ENCODE assay signal across 1 cellular context in genomic region chr9:92669890-92670708, GRCh38.
TF ChIP-seq lines count a peak whose summit lies in the region.

Gene IPPK (minus strand): TSS chr9:92670131. CDS start chr9:92669988, 143 bp downstream.

TF ChIP-seq in HepG2, 621 proteins besides CTCF, POLR2A, EP300 and RAD21 (continued from another document and continues in another):
- TF ChIP-seq POLR2G (IDR thresholded peaks at IDR 0.05; ENCODE audit: low read depth, low read length) (peak; percentile 93), DBP (CRISPR knock-in tag; IDR thresholded peaks at IDR 0.05; ENCODE audit: not compliant biosample characterization) (no peak), ZBTB44 (CRISPR knock-in tag; IDR thresholded peaks at IDR 0.05) (no peak), SALL2 (CRISPR knock-in tag; IDR thresholded peaks at IDR 0.05) (no peak), PAF1 (CRISPR knock-in tag; IDR thresholded peaks at IDR 0.05) (no peak), HDAC6 (IDR thresholded peaks at IDR 0.05; ENCODE audit: low read depth, low read length) (no peak), SALL1 (CRISPR knock-in tag; IDR thresholded peaks at IDR 0.05) (peak; percentile 77), AGO2 (optimal IDR thresholded peaks at IDR 0.05; ENCODE audit: low read depth, low read length) (no peak), PATZ1 (CRISPR knock-in tag; IDR thresholded peaks at IDR 0.05) (peak; percentile 86), RXRA (CRISPR knock-in tag; IDR thresholded peaks at IDR 0.05) (peak; percentile 82), ZNF180 (CRISPR knock-in tag; IDR thresholded peaks at IDR 0.05; ENCODE audit: borderline replicate concordance, low read depth) (no peak), SRSF1 (optimal IDR thresholded peaks at IDR 0.05; ENCODE audit: low read depth, low read length) (peak; percentile 26), PRPF4 (IDR thresholded peaks at IDR 0.05; ENCODE audit: low read depth, low read length, poor library complexity, severe bottlenecking) (no peak), KLF16 (CRISPR knock-in tag; IDR thresholded peaks at IDR 0.05) (no peak), TFE3 (CRISPR knock-in tag; IDR thresholded peaks at IDR 0.05) (0 out of 2 replicates have a peak, but pooled peaks have one; percentile 51), KLF12 (CRISPR knock-in tag; IDR thresholded peaks at IDR 0.05; ENCODE audit: borderline replicate concordance) (peak; percentile 51; the same call in 1 of the 2 replicates), JUN (CRISPR knock-in tag; IDR thresholded peaks at IDR 0.05) (no peak), ZNF260 (CRISPR knock-in tag; IDR thresholded peaks at IDR 0.05; ENCODE audit: borderline replicate concordance, low read depth) (no peak), ZNF546 (CRISPR knock-in tag; conservative IDR thresholded peaks at IDR 0.05) (no peak), TGIF2 (CRISPR knock-in tag; IDR thresholded peaks at IDR 0.05) (peak; percentile 72), ZMYM2 (CRISPR knock-in tag; IDR thresholded peaks at IDR 0.05) (no peak), ZBTB7A (CRISPR knock-in tag; IDR thresholded peaks at IDR 0.05) (peak; percentile 35; the same call in 1 of the 2 replicates), RCOR2 (CRISPR knock-in tag; IDR thresholded peaks at IDR 0.05) (no peak), KLF13 (CRISPR knock-in tag; IDR thresholded peaks at IDR 0.05) (no peak), GPN1 (CRISPR knock-in tag; IDR thresholded peaks at IDR 0.05; ENCODE audit: borderline replicate concordance) (no peak), ZNF33A (CRISPR knock-in tag; IDR thresholded peaks at IDR 0.05; ENCODE audit: borderline replicate concordance) (no peak), POLR2AphosphoS5 (IDR thresholded peaks at IDR 0.05; ENCODE audit: low read depth, low read length) (peak; percentile 82), CBX1 (IDR thresholded peaks at IDR 0.05; ENCODE audit: low read depth) (peak; percentile 55), CBFB (CRISPR knock-in tag; IDR thresholded peaks at IDR 0.05) (0 out of 2 replicates have a peak, but pooled peaks have one; percentile 71), ZNF367 (CRISPR knock-in tag; IDR thresholded peaks at IDR 0.05; ENCODE audit: borderline replicate concordance) (no peak), ZNF883 (CRISPR knock-in tag; IDR thresholded peaks at IDR 0.05; ENCODE audit: not compliant biosample characterization) (peak; percentile 72), ZNF335 (CRISPR knock-in tag; IDR thresholded peaks at IDR 0.05) (peak; percentile 21; the same call in 1 of the 2 replicates), ZNF326 (CRISPR knock-in tag; IDR thresholded peaks at IDR 0.05; ENCODE audit: borderline replicate concordance) (no peak), TARDBP (CRISPR knock-in tag; IDR thresholded peaks at IDR 0.05) (peak; percentile 41; the same call in 1 of the 2 replicates), HMG20B (CRISPR knock-in tag; conservative IDR thresholded peaks at IDR 0.05) (no peak), ATM (IDR thresholded peaks at IDR 0.05; ENCODE audit: borderline replicate concordance) (no peak), ZNF691 (CRISPR knock-in tag; IDR thresholded peaks at IDR 0.05; ENCODE audit: borderline replicate concordance, low read depth) (peak; percentile 87; the same call in 1 of the 2 replicates), NFRKB (IDR thresholded peaks at IDR 0.05) (peak; percentile 55; the same call in 1 of the 2 replicates), MTF2 (CRISPR knock-in tag; IDR thresholded peaks at IDR 0.05; ENCODE audit: borderline replicate concordance) (no peak; the same call in 1 of the 2 replicates), ZNF280B (CRISPR knock-in tag; IDR thresholded peaks at IDR 0.05; ENCODE audit: borderline replicate concordance) (peak; percentile 59; the same call in 1 of the 2 replicates), TIGD3 (CRISPR knock-in tag; IDR thresholded peaks at IDR 0.05; ENCODE audit: borderline replicate concordance) (no peak), FOSL2 (CRISPR knock-in tag; IDR thresholded peaks at IDR 0.05) (peak; percentile 81), FOXA1 (IDR thresholded peaks at IDR 0.05) (no peak), FOXA1 (CRISPR knock-in tag; IDR thresholded peaks at IDR 0.05) (no peak), SMAD3 (CRISPR knock-in tag; IDR thresholded peaks at IDR 0.05) (no peak), ZNF251 (CRISPR knock-in tag; IDR thresholded peaks at IDR 0.05) (no peak), ZFP62 (CRISPR knock-in tag; IDR thresholded peaks at IDR 0.05) (no peak), ZNF570 (CRISPR knock-in tag; IDR thresholded peaks at IDR 0.05; ENCODE audit: borderline replicate concordance) (no peak)
- TF ChIP-seq, protein P1, sequence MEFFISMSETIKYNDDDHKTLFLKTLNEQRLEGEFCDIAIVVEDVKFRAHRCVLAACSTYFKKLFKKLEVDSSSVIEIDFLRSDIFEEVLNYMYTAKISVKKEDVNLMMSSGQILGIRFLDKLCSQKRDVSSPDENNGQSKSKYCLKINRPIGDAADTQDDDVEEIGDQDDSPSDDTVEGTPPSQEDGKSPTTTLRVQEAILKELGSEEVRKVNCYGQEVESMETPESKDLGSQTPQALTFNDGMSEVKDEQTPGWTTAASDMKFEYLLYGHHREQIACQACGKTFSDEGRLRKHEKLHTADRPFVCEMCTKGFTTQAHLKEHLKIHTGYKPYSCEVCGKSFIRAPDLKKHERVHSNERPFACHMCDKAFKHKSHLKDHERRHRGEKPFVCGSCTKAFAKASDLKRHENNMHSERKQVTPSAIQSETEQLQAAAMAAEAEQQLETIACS (CRISPR knock-in tag; IDR thresholded peaks at IDR 0.05) = peak; percentile 57
- TF ChIP-seq, protein P2, sequence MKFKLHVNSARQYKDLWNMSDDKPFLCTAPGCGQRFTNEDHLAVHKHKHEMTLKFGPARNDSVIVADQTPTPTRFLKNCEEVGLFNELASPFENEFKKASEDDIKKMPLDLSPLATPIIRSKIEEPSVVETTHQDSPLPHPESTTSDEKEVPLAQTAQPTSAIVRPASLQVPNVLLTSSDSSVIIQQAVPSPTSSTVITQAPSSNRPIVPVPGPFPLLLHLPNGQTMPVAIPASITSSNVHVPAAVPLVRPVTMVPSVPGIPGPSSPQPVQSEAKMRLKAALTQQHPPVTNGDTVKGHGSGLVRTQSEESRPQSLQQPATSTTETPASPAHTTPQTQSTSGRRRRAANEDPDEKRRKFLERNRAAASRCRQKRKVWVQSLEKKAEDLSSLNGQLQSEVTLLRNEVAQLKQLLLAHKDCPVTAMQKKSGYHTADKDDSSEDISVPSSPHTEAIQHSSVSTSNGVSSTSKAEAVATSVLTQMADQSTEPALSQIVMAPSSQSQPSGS (CRISPR knock-in tag; IDR thresholded peaks at IDR 0.05) = no peak; the same call in none of the 2 replicates
- TF ChIP-seq, protein P3, sequence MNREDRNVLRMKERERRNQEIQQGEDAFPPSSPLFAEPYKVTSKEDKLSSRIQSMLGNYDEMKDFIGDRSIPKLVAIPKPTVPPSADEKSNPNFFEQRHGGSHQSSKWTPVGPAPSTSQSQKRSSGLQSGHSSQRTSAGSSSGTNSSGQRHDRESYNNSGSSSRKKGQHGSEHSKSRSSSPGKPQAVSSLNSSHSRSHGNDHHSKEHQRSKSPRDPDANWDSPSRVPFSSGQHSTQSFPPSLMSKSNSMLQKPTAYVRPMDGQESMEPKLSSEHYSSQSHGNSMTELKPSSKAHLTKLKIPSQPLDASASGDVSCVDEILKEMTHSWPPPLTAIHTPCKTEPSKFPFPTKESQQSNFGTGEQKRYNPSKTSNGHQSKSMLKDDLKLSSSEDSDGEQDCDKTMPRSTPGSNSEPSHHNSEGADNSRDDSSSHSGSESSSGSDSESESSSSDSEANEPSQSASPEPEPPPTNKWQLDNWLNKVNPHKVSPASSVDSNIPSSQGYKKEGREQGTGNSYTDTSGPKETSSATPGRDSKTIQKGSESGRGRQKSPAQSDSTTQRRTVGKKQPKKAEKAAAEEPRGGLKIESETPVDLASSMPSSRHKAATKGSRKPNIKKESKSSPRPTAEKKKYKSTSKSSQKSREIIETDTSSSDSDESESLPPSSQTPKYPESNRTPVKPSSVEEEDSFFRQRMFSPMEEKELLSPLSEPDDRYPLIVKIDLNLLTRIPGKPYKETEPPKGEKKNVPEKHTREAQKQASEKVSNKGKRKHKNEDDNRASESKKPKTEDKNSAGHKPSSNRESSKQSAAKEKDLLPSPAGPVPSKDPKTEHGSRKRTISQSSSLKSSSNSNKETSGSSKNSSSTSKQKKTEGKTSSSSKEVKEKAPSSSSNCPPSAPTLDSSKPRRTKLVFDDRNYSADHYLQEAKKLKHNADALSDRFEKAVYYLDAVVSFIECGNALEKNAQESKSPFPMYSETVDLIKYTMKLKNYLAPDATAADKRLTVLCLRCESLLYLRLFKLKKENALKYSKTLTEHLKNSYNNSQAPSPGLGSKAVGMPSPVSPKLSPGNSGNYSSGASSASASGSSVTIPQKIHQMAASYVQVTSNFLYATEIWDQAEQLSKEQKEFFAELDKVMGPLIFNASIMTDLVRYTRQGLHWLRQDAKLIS (CRISPR knock-in tag; IDR thresholded peaks at IDR 0.05) = no peak
- TF ChIP-seq, protein P4, sequence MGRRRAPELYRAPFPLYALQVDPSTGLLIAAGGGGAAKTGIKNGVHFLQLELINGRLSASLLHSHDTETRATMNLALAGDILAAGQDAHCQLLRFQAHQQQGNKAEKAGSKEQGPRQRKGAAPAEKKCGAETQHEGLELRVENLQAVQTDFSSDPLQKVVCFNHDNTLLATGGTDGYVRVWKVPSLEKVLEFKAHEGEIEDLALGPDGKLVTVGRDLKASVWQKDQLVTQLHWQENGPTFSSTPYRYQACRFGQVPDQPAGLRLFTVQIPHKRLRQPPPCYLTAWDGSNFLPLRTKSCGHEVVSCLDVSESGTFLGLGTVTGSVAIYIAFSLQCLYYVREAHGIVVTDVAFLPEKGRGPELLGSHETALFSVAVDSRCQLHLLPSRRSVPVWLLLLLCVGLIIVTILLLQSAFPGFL (CRISPR knock-in tag; IDR thresholded peaks at IDR 0.05) = no peak
